ENCODE assay signal across 20 cellular contexts in genomic region chr2:238818576-238818975, GRCh38. TPM values are rescaled to one million over a fixed set of nuclear protein-coding genes. Genes with fewer than 3 reads are reported as not detected.
"Had no signal": no experiment of that assay in that cellular context is flagged by ENCODE, and none has a peak within 500 bp of the region (broad histone marks: within the 10 kb centered on the region; RNA-seq: fewer than 3 reads in every experiment).

No MANE protein-coding gene starts in this region.

- FAIRE-seq: endometrium, kidney had no signal

- ATAC-seq: esophagus mucosa; left colon; left ventricle myocardium superior; mucosa of descending colon; naive thymus-derived CD8-positive, alpha-beta T cell; psoas muscle; right lobe of liver; stimulated activated memory B cell treated with anti-CD40 and anti-IgM and Interleukin-4, amounts not matched to agents 10 μg/mL and 1 μg/mL and 100 μg/mL, for 72 hours; upper lobe of right lung had no signal

- H3K4me2 ChIP-seq: hepatocyte had no signal

- H3K4me1 ChIP-seq: psoas muscle, right lobe of liver, tibial artery, upper lobe of right lung, vagina had no signal

- H3K79me2 ChIP-seq: hepatocyte had no signal

- DNase-seq: cortex of kidney; effector memory CD4-positive, alpha-beta T cell; head of caudate nucleus; kidney; left colon; left ventricle myocardium superior; mucosa of descending colon; naive thymus-derived CD8-positive, alpha-beta T cell; psoas muscle; right lobe of liver; stimulated activated CD4-positive, alpha-beta T cell treated with anti-CD3 and anti-CD28 coated beads, Interleukin-4, amount 100 ng/mL, for 1 hour; tibial artery; upper lobe of right lung had no signal

- H2AFZ ChIP-seq: hepatocyte had no signal

- H3K36me3 ChIP-seq: neutrophil, right lobe of liver, tibial artery, upper lobe of right lung, vagina had no signal

- H3K9me3 ChIP-seq: mucosa of descending colon, neutrophil, psoas muscle, right lobe of liver, tibial artery, upper lobe of right lung, vagina had no signal

- H3K27me3 ChIP-seq: hepatocyte, right lobe of liver, vagina had no signal

- H3K4me3 ChIP-seq: hepatocyte, mucosa of descending colon, psoas muscle, right lobe of liver, tibial artery, upper lobe of right lung, vagina had no signal

- H3K27ac ChIP-seq: hepatocyte, neutrophil, psoas muscle, right lobe of liver, tibial artery, upper lobe of right lung, vagina had no signal

RNA-seq across cellular contexts. Expression of gene TWIST2, which starts 29.3 kb away (rescaled TPM):
- total RNA-seq: naive thymus-derived CD8-positive, alpha-beta T cell had no signal
- polyA plus RNA-seq: naive thymus-derived CD8-positive, alpha-beta T cell; neural cell had no signal
